9 cellular contexts compared by ENCODE assay signal in the genomic region with DNA sequence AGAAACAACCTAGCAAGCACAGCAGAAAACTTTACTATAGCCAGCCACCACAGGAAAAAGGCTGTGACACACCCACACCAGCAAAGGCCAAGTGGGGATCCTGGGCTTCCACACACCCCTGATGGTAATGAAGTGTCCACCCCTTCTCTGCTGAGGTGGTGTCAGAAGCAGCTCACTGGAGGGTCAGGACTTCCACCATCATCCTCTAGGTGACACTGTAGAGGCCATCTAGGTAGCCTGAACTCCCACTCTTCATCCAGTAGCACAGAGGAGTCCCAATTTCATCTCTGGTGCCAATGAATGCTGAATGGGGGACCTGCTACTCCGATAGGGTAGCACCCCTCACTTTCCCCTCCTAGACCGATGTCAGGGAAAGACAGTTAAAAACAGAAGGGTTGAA.
DNase-seq lines count a peak whose midpoint lies in the region; ATAC-seq and TF ChIP-seq lines count a peak whose summit lies in the region.
"Had no signal": no experiment of that assay in that cellular context is flagged by ENCODE, and none has a peak within 500 bp of the region (broad histone marks: within the 10 kb centered on the region; RNA-seq: fewer than 3 reads in every experiment).

No MANE protein-coding gene starts in this region.

- no peaks in the 10 kb centered on the region for H3K36me3 ChIP-seq in aorta (ENCODE audit: control insufficient read depth in 1 of 2, insufficient read depth in 2 of 2, low read length in 1 of 2)

- peaks cover 4 to 41% (median 9%) of the 10 kb centered on the region in 6 donors for H3K9me3 Mint-ChIP-seq in immature natural killer cell

- ATAC-seq in GM18907 (IDR thresholded peaks at IDR 0.05; ENCODE audit: unreplicated experiment) = peak; percentile 78
- peak; percentile 100 for ATAC-seq in HG03066 (IDR thresholded peaks at IDR 0.05; ENCODE audit: low read depth, unreplicated experiment)
- no peak for ATAC-seq in aorta (ENCODE audit: low FRiP score)

- peaks cover 0 to 3% (median 0%) of the 10 kb centered on the region in 3 donors for H3K36me3 Mint-ChIP-seq in immature natural killer cell

- H3K27me3 ChIP-seq in AG04450 (ENCODE audit: control insufficient read depth, insufficient read depth, low read length) (no peaks in the 10 kb centered on the region), aorta (ENCODE audit: control insufficient read depth in 1 of 2, insufficient read depth in 2 of 2, low read length in 1 of 2) (no peaks in the 10 kb centered on the region)

- H3K27me3 Mint-ChIP-seq in immature natural killer cell (ENCODE audit: low read depth in 3 of 3) = no peaks in the 10 kb centered on the region
- H3K27me3 Mint-ChIP-seq: stimulated activated naive CD8-positive, alpha-beta T cell treated with anti-CD3 and anti-CD28 coated beads, Interleukin-15, Interleukin-2, amounts not matched to agents 100 ng/mL and 50 ng/mL, for 24 hours had no signal

- no peaks in the 10 kb centered on the region for H3K4me1 Mint-ChIP-seq in immature natural killer cell

- intact Hi-C loops in aorta (cut with DNase I) = no loop called here

- no peak overlapping the region for H3K4me3 ChIP-seq in AG04450 (ENCODE audit: low read depth, low read length)
- no peak overlapping the region for H3K4me3 ChIP-seq in aorta (ENCODE audit: low read length in 2 of 2)

- H3K9me3 ChIP-seq in AG04450 (ENCODE audit: control insufficient read depth, insufficient read depth, low read length) = no peaks in the 10 kb centered on the region
- no peaks in the 10 kb centered on the region for H3K9me3 ChIP-seq in aorta (ENCODE audit: control insufficient read depth, low read length)

- peak; percentile 63 for TF ChIP-seq CTCF in AG04450 (IDR thresholded peaks at IDR 0.05; ENCODE audit: low read depth, low read length)

- H3K4me1 ChIP-seq in aorta (ENCODE audit: control insufficient read depth in 1 of 2, insufficient read depth in 2 of 2, low read length in 2 of 2) = no peaks in the 10 kb centered on the region

- no peak overlapping the region for H3K27ac ChIP-seq in AG04450 (ENCODE audit: low read depth, low read length)
- H3K27ac ChIP-seq in aorta (ENCODE audit: low read depth in 1 of 2, low read length in 2 of 2) = no peak overlapping the region

- H3K27ac Mint-ChIP-seq in immature natural killer cell = no peak overlapping the region
- H3K27ac Mint-ChIP-seq: stimulated activated naive CD8-positive, alpha-beta T cell treated with anti-CD3 and anti-CD28 coated beads, Interleukin-15, Interleukin-2, amounts not matched to agents 100 ng/mL and 50 ng/mL, for 24 hours had no signal

- POLR2A ChIA-PET in AG04450 (lab: Yijun Ruan, JAX) = no interaction called here

- H3K4me3 Mint-ChIP-seq in immature natural killer cell = no peak overlapping the region
- H3K4me3 Mint-ChIP-seq: stimulated activated naive CD8-positive, alpha-beta T cell treated with anti-CD3 and anti-CD28 coated beads, Interleukin-15, Interleukin-2, amounts not matched to agents 100 ng/mL and 50 ng/mL, for 24 hours had no signal

- CTCF ChIA-PET in AG04450 (lab: Charles Lee) = interaction anchor here (0.8 to 2.4 kb wide), 8 partner anchors 12 to 288 kb away, joined by 3 to 11 read pairs (median 4); no protein-coding TSS in a partner anchor

- WGBS in aorta, 2 donors = 81 to 83% methylated on average over 2 of the region's 2 CpGs

- DNase-seq in AG04450 (ENCODE audit: low read depth, low spot score) = no peak
- peak; percentile 77 for DNase-seq in OCI-M1 (lab: John Stamatoyannopoulos, UW)
- peak; percentile 42 for DNase-seq in iPS DF 19.7 (ENCODE audit: low read depth, low spot score)
- DNase-seq in immature natural killer cell = no peak
- DNase-seq in aorta = no peak
- DNase-seq in activated CD4-positive, alpha-beta T cell treated with anti-CD3 and anti-CD28 coated beads, Interleukin-2, amount 50 U/mL, for 1 hour = no peak

Comparison
In these comparisons a context has a peak if more than half of its experiments do, and no peak if none do; other contexts are left out.
1. DNase-seq: peak in OCI-M1 (single experiment) and iPS DF 19.7 (single experiment); none in AG04450 (single experiment), immature natural killer cell (0 of 3), aorta (0 of 2) and activated CD4-positive, alpha-beta T cell treated with anti-CD3 and anti-CD28 coated beads, Interleukin-2, amount 50 U/mL, for 1 hour (single experiment).